ENCODE assay signal across 1 cellular context in the genomic region with DNA sequence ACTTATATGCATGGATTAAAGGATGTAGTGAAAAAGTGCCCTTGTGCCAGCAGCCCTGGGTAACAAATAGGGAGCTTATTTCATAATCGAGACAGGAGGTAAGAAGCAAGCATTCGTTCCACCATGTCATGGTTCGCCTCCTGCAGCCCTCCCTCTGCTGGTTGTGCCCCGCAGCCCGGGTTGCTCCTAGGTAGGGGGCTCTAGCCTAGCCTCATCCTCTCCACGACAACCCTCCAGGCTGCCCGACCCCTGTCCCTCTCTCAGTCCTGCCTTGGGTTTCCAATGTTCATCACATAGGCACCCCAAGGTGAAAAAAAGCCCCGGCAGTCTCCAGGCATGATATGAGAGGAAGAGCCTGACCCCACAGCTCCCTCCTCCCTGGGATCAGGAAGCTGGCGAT.
TF ChIP-seq lines count a peak whose summit lies in the region.

No MANE protein-coding gene starts in this region.

TF ChIP-seq in H1, 55 proteins besides CTCF, POLR2A, EP300 and RAD21:
- TF ChIP-seq TAF1 (IDR thresholded peaks at IDR 0.05; ENCODE audit: low read depth, low read length) (no peak), KDM1A (IDR thresholded peaks at IDR 0.05; ENCODE audit: borderline replicate concordance, low read length) (no peak), SP2 (IDR thresholded peaks at IDR 0.05; ENCODE audit: low read length) (no peak)
